ENCODE assay signal across 21 cellular contexts in the genomic region with DNA sequence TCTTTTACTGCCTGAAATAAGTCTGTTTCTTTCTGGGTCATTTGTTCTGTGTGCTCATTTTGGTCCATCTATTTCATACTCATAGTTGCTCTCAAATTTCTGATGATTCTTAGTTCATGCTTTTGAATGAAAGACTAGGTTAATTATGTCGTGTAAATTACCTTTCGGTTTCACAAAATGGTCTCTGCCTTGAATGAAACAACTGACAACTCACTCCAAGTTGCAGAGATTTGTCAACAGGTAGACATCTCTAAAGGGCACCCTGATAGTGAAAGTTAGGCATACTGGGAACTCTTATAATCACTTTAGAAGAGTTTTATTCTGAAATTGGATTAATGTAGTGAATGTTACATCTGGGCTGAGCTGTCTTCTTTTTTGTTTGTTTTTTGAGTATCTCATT.
"Had no signal": no experiment of that assay in that cellular context is flagged by ENCODE, and none has a peak within 500 bp of the region (broad histone marks: within the 10 kb centered on the region; RNA-seq: fewer than 3 reads in every experiment).

No MANE protein-coding gene starts in this region.

- H3K36me3 ChIP-seq: SJSA1 had no signal

- H3K4me1 ChIP-seq: SJSA1 had no signal

- DNase-seq: IMR-90, Kasumi-1, NCI-H1092, NCI-H1105 treated with DMSO at 0.1 percent for 48 hours, NCI-H1417 treated with DMSO at 0.1 percent for 48 hours, NCI-H146, NCI-H1694 treated with DMSO at 0.1 percent for 48 hours, NCI-H1930, NCI-H2081, NCI-H2107, NCI-H2227 treated with DMSO at 0.1 percent for 48 hours, NCI-H524, NCI-H526 treated with DMSO at 0.1 percent for 48 hours, NCI-H774, Right ventricle myocardium superior, RPMI8226, SIG-M5 had no signal

- H3K9ac ChIP-seq: KMS-11 had no signal

- H3K27ac ChIP-seq: KMS-11, SJSA1, SK-N-MC had no signal

- H3K4me2 ChIP-seq: KMS-11 had no signal

- ATAC-seq: HepG2 had no signal

- H3K4me3 ChIP-seq: SJSA1, SK-N-MC had no signal

- H3K27me3 ChIP-seq: SJSA1 had no signal
